ENCODE assay signal across 21 cellular contexts in the genomic region with DNA sequence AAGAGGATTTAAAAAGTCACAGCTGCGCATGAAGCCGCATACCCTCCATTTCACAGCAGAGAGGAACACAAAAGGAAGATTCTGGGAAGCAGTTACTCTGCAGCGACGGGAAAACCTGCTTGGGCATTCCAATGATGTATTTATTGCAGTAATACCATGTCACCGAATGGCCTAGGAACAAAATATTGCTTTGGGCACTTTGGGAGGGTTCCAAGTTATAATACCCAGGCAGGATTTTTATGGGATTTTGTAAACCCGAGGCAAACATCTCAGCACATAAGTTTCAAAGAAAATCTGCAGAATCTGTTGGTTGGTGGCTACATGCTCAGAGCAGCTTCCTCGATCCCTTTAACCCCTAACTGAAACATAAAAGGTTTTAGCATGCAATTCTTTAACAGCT.
A peak's percentile ranks its signal among the peaks of the same experiment; 100 is the strongest.
DNase-seq lines count a peak whose midpoint lies in the region; ATAC-seq and TF ChIP-seq lines count a peak whose summit lies in the region.
"Had no signal": no experiment of that assay in that cellular context is flagged by ENCODE, and none has a peak within 500 bp of the region (broad histone marks: within the 10 kb centered on the region; RNA-seq: fewer than 3 reads in every experiment).

No MANE protein-coding gene starts in this region.

- ATAC-seq in GM23338 (no peak), RWPE2 (ENCODE audit: low read depth) (no peak), GM19397 (IDR thresholded peaks at IDR 0.05; ENCODE audit: unreplicated experiment) (no peak), natural killer cell (no peak)
- ATAC-seq: activated CD8-positive, alpha-beta T cell treated with anti-CD3 and anti-CD28 coated beads for 36 hours; activated T-cell treated with anti-CD3 and anti-CD28 coated beads, Interleukin-2, amount 50 U/mL, for 4 hours; stimulated activated effector memory CD8-positive, alpha-beta T cell treated with anti-CD3 and anti-CD28 coated beads, Interleukin-12 subunit alpha, Interleukin-12 subunit beta, amount 100 ng/mL, for 72 hours had no signal

- no peak overlapping the region for H2BK120ac ChIP-seq in neuronal stem cell (ENCODE audit: low read depth, low read length)

- intact Hi-C loops in natural killer cell (cut with micrococcal nuclease), result no loop called here

- H3K27ac Mint-ChIP-seq in GM23338, result no peak overlapping the region
- H3K27ac Mint-ChIP-seq in natural killer cell, result no peak overlapping the region
- H3K27ac Mint-ChIP-seq: activated CD8-positive, alpha-beta T cell treated with anti-CD3 and anti-CD28 coated beads for 36 hours; activated naive CD4-positive, alpha-beta T cell treated with anti-CD3 and anti-CD28 coated beads, Interleukin-2, amount 50 U/mL, for 24 hours; CD8-positive, alpha-beta memory T cell; stimulated activated effector memory CD8-positive, alpha-beta T cell treated with anti-CD3 and anti-CD28 coated beads, Interleukin-12 subunit alpha, Interleukin-12 subunit beta, amount 100 ng/mL, for 72 hours; type B pancreatic cell had no signal

- H3K27ac ChIP-seq in GM23338 (ENCODE audit: low read depth), result peak overlapping the region; percentile 60; the same call in 1 of the 2 replicates
- H3K27ac ChIP-seq in RWPE2 (ENCODE audit: poor library complexity, severe bottlenecking), result peak overlapping the region; percentile 54
- peak overlapping the region; percentile 44 for H3K27ac ChIP-seq in neuronal stem cell (replicated peaks; ENCODE audit: low read length)
- H3K27ac ChIP-seq: coronary artery had no signal

- H3F3A ChIP-seq in GM23338 (replicated peaks; ENCODE audit: low read depth), result no peaks in the 10 kb centered on the region

- H3K79me2 ChIP-seq in GM23338 (replicated peaks; ENCODE audit: insufficient read depth), result peaks cover 8% of the 10 kb centered on the region; the same call in 1 of the 2 replicates

- no peaks in the 10 kb centered on the region for H3K36me3 Mint-ChIP-seq in GM23338 (ENCODE audit: low read depth)
- H3K36me3 Mint-ChIP-seq in natural killer cell, result no peaks in the 10 kb centered on the region
- H3K36me3 Mint-ChIP-seq: activated naive CD4-positive, alpha-beta T cell treated with anti-CD3 and anti-CD28 coated beads, Interleukin-2, amount 50 U/mL, for 24 hours; stimulated activated effector memory CD8-positive, alpha-beta T cell treated with anti-CD3 and anti-CD28 coated beads, Interleukin-12 subunit alpha, Interleukin-12 subunit beta, amount 100 ng/mL, for 72 hours had no signal

- H3K4me2 ChIP-seq in GM23338 (no peak overlapping the region), neuronal stem cell (ENCODE audit: insufficient read depth, low read length, poor library complexity, severe bottlenecking) (no peak overlapping the region)

- H3K23ac ChIP-seq in neuronal stem cell (ENCODE audit: low read depth, low read length, poor library complexity), result no peak overlapping the region

- no peak overlapping the region for H4K8ac ChIP-seq in neuronal stem cell (ENCODE audit: low read depth, low read length)

- no peaks in the 10 kb centered on the region for H4K20me1 ChIP-seq in GM23338 (replicated peaks; ENCODE audit: insufficient read depth)

- no peaks in the 10 kb centered on the region for H3K9me3 Mint-ChIP-seq in GM23338
- H3K9me3 Mint-ChIP-seq in natural killer cell, result no peaks in the 10 kb centered on the region
- H3K9me3 Mint-ChIP-seq: activated CD8-positive, alpha-beta T cell treated with anti-CD3 and anti-CD28 coated beads for 36 hours; activated naive CD4-positive, alpha-beta T cell treated with anti-CD3 and anti-CD28 coated beads, Interleukin-2, amount 50 U/mL, for 24 hours; activated T-cell treated with anti-CD3 and anti-CD28 coated beads, Interleukin-2, amount 50 U/mL, for 4 hours; CD8-positive, alpha-beta memory T cell; stimulated activated effector memory CD8-positive, alpha-beta T cell treated with anti-CD3 and anti-CD28 coated beads, Interleukin-12 subunit alpha, Interleukin-12 subunit beta, amount 100 ng/mL, for 72 hours; type B pancreatic cell had no signal

- H2BK5ac ChIP-seq in neuronal stem cell (ENCODE audit: low read length), result no peak overlapping the region

- H3K36me3 ChIP-seq in GM23338 (ENCODE audit: insufficient read depth) (no peaks in the 10 kb centered on the region), RWPE2 (ENCODE audit: low read depth) (no peaks in the 10 kb centered on the region), neuronal stem cell (replicated peaks in 1 of 2; ENCODE audit: control insufficient read depth in 2 of 2, insufficient read depth in 2 of 2, low read length in 2 of 2) (no peaks in the 10 kb centered on the region)

- H4K91ac ChIP-seq in neuronal stem cell (ENCODE audit: low read depth, low read length, poor library complexity), result no peak overlapping the region

- no peak overlapping the region for H3K9ac ChIP-seq in neuronal stem cell (ENCODE audit: low read depth, low read length, poor library complexity)

- H3K27me3 ChIP-seq in GM23338 (ENCODE audit: insufficient read depth), result no peaks in the 10 kb centered on the region
- H3K27me3 ChIP-seq in RWPE2 (ENCODE audit: insufficient read depth, poor library complexity, severe bottlenecking), result no peaks in the 10 kb centered on the region
- H3K27me3 ChIP-seq in neuronal stem cell (ENCODE audit: control insufficient read depth in 3 of 3, insufficient read depth in 3 of 3, low read depth in 1 of 3, low read length in 3 of 3), result no peaks in the 10 kb centered on the region

- no peak overlapping the region for H2BK15ac ChIP-seq in neuronal stem cell (ENCODE audit: low read length)

- H3K18ac ChIP-seq in neuronal stem cell (ENCODE audit: low read length), result no peak overlapping the region

- WGBS in neuronal stem cell (ENCODE audit: extremely low coverage in 2 of 2, insufficient read length in 2 of 2, insufficient replicate concordance in 1 of 2), 2 donors, result no CpG with 5 or more reads among the region's 7 CpGs

- H2AK5ac ChIP-seq in neuronal stem cell (ENCODE audit: low read depth, low read length), result no peak overlapping the region

- peaks cover 2% of the 10 kb centered on the region for H3K27me3 Mint-ChIP-seq in GM23338 (ENCODE audit: insufficient read depth, low read depth, poor library complexity)
- no peaks in the 10 kb centered on the region for H3K27me3 Mint-ChIP-seq in natural killer cell (ENCODE audit: low read depth in 2 of 2)
- H3K27me3 Mint-ChIP-seq: activated CD8-positive, alpha-beta T cell treated with anti-CD3 and anti-CD28 coated beads for 36 hours; activated naive CD4-positive, alpha-beta T cell treated with anti-CD3 and anti-CD28 coated beads, Interleukin-2, amount 50 U/mL, for 24 hours; CD8-positive, alpha-beta memory T cell; type B pancreatic cell had no signal

- TF ChIP-seq CTCF in GM23338 (conservative IDR thresholded peaks at IDR 0.05; ENCODE audit: low read depth in 2 of 2), result no peak
- no peak for TF ChIP-seq CTCF in RWPE2 (IDR thresholded peaks at IDR 0.05; ENCODE audit: poor library complexity, severe bottlenecking)
- TF ChIP-seq CTCF in epithelial cell of esophagus (IDR thresholded peaks at IDR 0.05; ENCODE audit: insufficient read depth, low read depth, low read length, missing control alignments), result no peak
- TF ChIP-seq CTCF in natural killer cell (IDR thresholded peaks at IDR 0.05), result no peak

- DNase-seq in GM23338 (ENCODE audit: low spot score), result no peak
- no peak for DNase-seq in RWPE2 (ENCODE audit: low spot score)
- DNase-seq in epithelial cell of esophagus (ENCODE audit: low read depth), result peak; percentile 19
- no peak for DNase-seq in neuronal stem cell (ENCODE audit: low spot score)
- DNase-seq in D341Med (ENCODE audit: low spot score), result no peak
- no peak for DNase-seq in SIG-M5 (lab: John Stamatoyannopoulos, UW)
- DNase-seq in natural killer cell, result no peak
- DNase-seq: activated CD8-positive, alpha-beta T cell treated with anti-CD3 and anti-CD28 coated beads for 36 hours; activated T-cell treated with anti-CD3 and anti-CD28 coated beads, Interleukin-2, amount 50 U/mL, for 4 hours; CD8-positive, alpha-beta memory T cell; DND-41; NCI-H187 treated with DMSO at 0.1 percent for 48 hours; NCI-H446; NK-92 treated with Interleukin-12 subunit alpha and Interleukin-12 subunit beta, amount 100 ng/mL, for 24 hours; RPMI8226; stimulated activated CD4-positive, alpha-beta T cell treated with anti-CD3 and anti-CD28 coated beads, Interleukin-15, amount 100 ng/mL, for 24 hours had no signal

- H3K9me3 ChIP-seq in RWPE2 (ENCODE audit: severe bottlenecking) (no peaks in the 10 kb centered on the region), neuronal stem cell (replicated peaks in 1 of 2; ENCODE audit: control insufficient read depth in 2 of 2, insufficient read depth in 1 of 2, low read depth in 1 of 2, low read length in 2 of 2) (no peaks in the 10 kb centered on the region)

- no peak overlapping the region for H2AFZ ChIP-seq in GM23338
- H2AFZ ChIP-seq in neuronal stem cell (ENCODE audit: low read length), result peak overlapping the region; percentile 3

- peaks cover 36% of the 10 kb centered on the region for H3K4me1 ChIP-seq in GM23338 (ENCODE audit: insufficient read depth)
- H3K4me1 ChIP-seq in RWPE2 (ENCODE audit: insufficient read depth, poor library complexity, severe bottlenecking), result peaks cover 22% of the 10 kb centered on the region
- H3K4me1 ChIP-seq in neuronal stem cell (ENCODE audit: control insufficient read depth in 2 of 2, insufficient read depth in 1 of 2, low read depth in 1 of 2, low read length in 2 of 2), result peaks cover 11 to 18% of the 10 kb centered on the region in 2 donors

- no peak overlapping the region for H3K4me3 Mint-ChIP-seq in GM23338
- H3K4me3 Mint-ChIP-seq in natural killer cell, result no peak overlapping the region
- H3K4me3 Mint-ChIP-seq: activated CD8-positive, alpha-beta T cell treated with anti-CD3 and anti-CD28 coated beads for 36 hours; activated naive CD4-positive, alpha-beta T cell treated with anti-CD3 and anti-CD28 coated beads, Interleukin-2, amount 50 U/mL, for 24 hours; activated T-cell treated with anti-CD3 and anti-CD28 coated beads, Interleukin-2, amount 50 U/mL, for 4 hours; CD8-positive, alpha-beta memory T cell; stimulated activated effector memory CD8-positive, alpha-beta T cell treated with anti-CD3 and anti-CD28 coated beads, Interleukin-12 subunit alpha, Interleukin-12 subunit beta, amount 100 ng/mL, for 72 hours; type B pancreatic cell had no signal

- H3K14ac ChIP-seq in neuronal stem cell (ENCODE audit: low read length), result no peak overlapping the region

- no peak overlapping the region for H2BK12ac ChIP-seq in neuronal stem cell (ENCODE audit: low read length)

- H3K4me1 Mint-ChIP-seq in GM23338, result peaks cover 46% of the 10 kb centered on the region
- H3K4me1 Mint-ChIP-seq in natural killer cell, result peaks cover 8 to 13% of the 10 kb centered on the region in 2 donors
- H3K4me1 Mint-ChIP-seq: activated naive CD4-positive, alpha-beta T cell treated with anti-CD3 and anti-CD28 coated beads, Interleukin-2, amount 50 U/mL, for 24 hours had no signal

- no peak overlapping the region for H3K4ac ChIP-seq in neuronal stem cell (ENCODE audit: low read length)

- no peaks in the 10 kb centered on the region for H3K9me2 ChIP-seq in GM23338 (ENCODE audit: insufficient read depth)

- H3K4me3 ChIP-seq in GM23338 (no peak overlapping the region), RWPE2 (ENCODE audit: severe bottlenecking) (no peak overlapping the region), epithelial cell of esophagus (ENCODE audit: low read length) (no peak overlapping the region), neuronal stem cell (ENCODE audit: low read length in 2 of 2) (no peak overlapping the region)
- H3K4me3 ChIP-seq: coronary artery had no signal

- no peaks in the 10 kb centered on the region for H3K79me1 ChIP-seq in neuronal stem cell (ENCODE audit: low read depth, low read length)
